In the genomic region with DNA sequence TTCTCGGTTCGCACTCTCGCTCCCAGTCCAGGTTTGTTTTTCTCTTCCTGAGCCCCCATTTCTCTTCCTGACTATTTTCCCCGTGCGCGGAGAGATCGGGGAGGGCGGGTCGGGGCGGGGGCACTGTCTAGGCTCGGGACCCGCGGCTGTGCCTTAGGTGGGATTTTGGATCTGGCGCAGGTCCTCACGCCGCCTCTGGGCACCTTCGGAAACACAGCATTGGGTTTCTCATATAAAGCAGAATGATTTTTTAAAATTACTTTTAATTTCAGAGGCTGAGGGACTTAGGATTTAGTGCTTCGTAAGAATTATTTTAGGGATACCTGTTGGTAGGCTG, we compare ENCODE assay signal across 9 cellular contexts. TPM values are rescaled to one million over a fixed set of nuclear protein-coding genes. Genes with fewer than 3 reads are reported as not detected.
A peak's percentile ranks its signal among the peaks of the same experiment; 100 is the strongest.
DNase-seq lines count a peak whose midpoint lies in the region; ATAC-seq and TF ChIP-seq lines count a peak whose summit lies in the region.
"Had no signal": no experiment of that assay in that cellular context is flagged by ENCODE, and none has a peak within 500 bp of the region (broad histone marks: within the 10 kb centered on the region; RNA-seq: fewer than 3 reads in every experiment).

No MANE protein-coding gene starts in this region.

- peak overlapping the region; percentile 88 for H3K27ac ChIP-seq in MM.1S (ENCODE audit: low read length)
- H3K27ac ChIP-seq: C4-2B had no signal

- TF ChIP-seq CTCF in MM.1S (IDR thresholded peaks at IDR 0.05; ENCODE audit: low read length) (no peak), retinal pigment epithelial cell (conservative IDR thresholded peaks at IDR 0.05; ENCODE audit: low read depth, low read length) (peak; percentile 39)

- peaks cover 12% of the 10 kb centered on the region for H3F3A ChIP-seq in MM.1S (ENCODE audit: insufficient read depth, low read length)

- H3K27me3 ChIP-seq in MM.1S (replicated peaks; ENCODE audit: insufficient read depth, low read length): no peaks in the 10 kb centered on the region

- peaks cover 15 to 23% of the 10 kb centered on the region in 2 donors for H3K36me3 Mint-ChIP-seq in activated T-cell treated with anti-CD3 and anti-CD28 coated beads, Interleukin-2, amount 50 U/mL, for 72 hours (ENCODE audit: insufficient read depth in 2 of 2)

- H3K4me1 Mint-ChIP-seq in activated T-cell treated with anti-CD3 and anti-CD28 coated beads, Interleukin-2, amount 50 U/mL, for 72 hours (ENCODE audit: low read depth): peaks cover 62% of the 10 kb centered on the region

- H3K4me2 ChIP-seq in MM.1S (ENCODE audit: low read depth, low read length): peak overlapping the region; percentile 87

- H3K4me3 Mint-ChIP-seq in activated T-cell treated with anti-CD3 and anti-CD28 coated beads, Interleukin-2, amount 50 U/mL, for 72 hours: peak overlapping the region; percentile 83 to 99

- no peaks in the 10 kb centered on the region for H3K9me3 Mint-ChIP-seq in activated T-cell treated with anti-CD3 and anti-CD28 coated beads, Interleukin-2, amount 50 U/mL, for 72 hours

- no peaks in the 10 kb centered on the region for H3K4me1 ChIP-seq in MM.1S (ENCODE audit: low read length)

- H2AFZ ChIP-seq in MM.1S (ENCODE audit: low read length): peak overlapping the region; percentile 69; the same call in 1 of the 2 replicates

- H3K27ac Mint-ChIP-seq in activated T-cell treated with anti-CD3 and anti-CD28 coated beads, Interleukin-2, amount 50 U/mL, for 72 hours: peak overlapping the region; percentile 99

- H3K36me3 ChIP-seq in MM.1S (replicated peaks; ENCODE audit: insufficient read depth, low read length): no peaks in the 10 kb centered on the region

- H3K9me2 ChIP-seq in MM.1S (replicated peaks; ENCODE audit: insufficient read depth, low read length): no peaks in the 10 kb centered on the region

- H3K4me3 ChIP-seq in MM.1S (ENCODE audit: low read length) (peak overlapping the region; percentile 79), retinal pigment epithelial cell (ENCODE audit: low read length) (peak overlapping the region; percentile 63)

- peak overlapping the region; percentile 79 for H3K9ac ChIP-seq in MM.1S (ENCODE audit: low read length)

- H3K79me2 ChIP-seq in MM.1S (ENCODE audit: low read length): peaks cover 19% of the 10 kb centered on the region

- DNase-seq in NCI-H748 (lab: John Stamatoyannopoulos, UW; ENCODE audit: unreplicated experiment) (peak; percentile 68), NCI-H748 treated with DMSO at 0.1 percent for 48 hours (lab: John Stamatoyannopoulos, UW) (no peak), MM.1S (peak; percentile 24), glomerular visceral epithelial cell (ENCODE audit: extremely low spot score) (peak; percentile 50), retinal pigment epithelial cell (ENCODE audit: low read depth) (no peak)
- DNase-seq in activated T-cell treated with anti-CD3 and anti-CD28 coated beads, Interleukin-2, amount 50 U/mL, for 72 hours: peak; percentile 42 to 53

- no peaks in the 10 kb centered on the region for H4K20me1 ChIP-seq in MM.1S (ENCODE audit: insufficient read depth, low read length)

- H3K27me3 Mint-ChIP-seq in activated T-cell treated with anti-CD3 and anti-CD28 coated beads, Interleukin-2, amount 50 U/mL, for 72 hours (ENCODE audit: low read depth): no peaks in the 10 kb centered on the region

- ATAC-seq in activated T-cell treated with anti-CD3 and anti-CD28 coated beads, Interleukin-2, amount 50 U/mL, for 72 hours (replicated peaks in 1 of 2): peak; percentile 22 to 31
- ATAC-seq in HG03571 (IDR thresholded peaks at IDR 0.05; ENCODE audit: unreplicated experiment): no peak
- no peak for ATAC-seq in HG02588 (IDR thresholded peaks at IDR 0.05; ENCODE audit: unreplicated experiment)

- no peaks in the 10 kb centered on the region for H3K9me3 ChIP-seq in MM.1S (replicated peaks; ENCODE audit: insufficient read depth, low read length)

RNA-seq across cellular contexts. Expression of a gene that starts 0.3 kb away (rescaled TPM):
- total RNA-seq in activated T-cell treated with anti-CD3 and anti-CD28 coated beads, Interleukin-2, amount 50 U/mL, for 72 hours: 10 to 100 TPM; 34.0 to 36.0 TPM

RNA-seq across cellular contexts. Expression of a gene that starts 55.3 kb away (rescaled TPM):
- total RNA-seq in activated T-cell treated with anti-CD3 and anti-CD28 coated beads, Interleukin-2, amount 50 U/mL, for 72 hours: 100 to 1,000 TPM; 126 to 141 TPM

Comparison
In these comparisons a context has a peak if more than half of its experiments do, and no peak if none do; other contexts are left out.
1. DNase-seq: peak in NCI-H748 (single experiment), MM.1S (single experiment), activated T-cell treated with anti-CD3 and anti-CD28 coated beads, Interleukin-2, amount 50 U/mL, for 72 hours (2 of 2) and glomerular visceral epithelial cell (single experiment); none in NCI-H748 treated with DMSO at 0.1 percent for 48 hours (single experiment) and retinal pigment epithelial cell (single experiment).
2. ATAC-seq: peak in activated T-cell treated with anti-CD3 and anti-CD28 coated beads, Interleukin-2, amount 50 U/mL, for 72 hours (2 of 2); none in HG03571 (single experiment) and HG02588 (single experiment).